Comparison of ENCODE assay signal across 16 cellular contexts in genomic region chr1:208562021-208562950, GRCh38.
"Had no signal": no experiment of that assay in that cellular context is flagged by ENCODE, and none has a peak within 500 bp of the region (broad histone marks: within the 10 kb centered on the region; RNA-seq: fewer than 3 reads in every experiment).

No MANE protein-coding gene starts in this region.

- H3K36me3 ChIP-seq: esophagus squamous epithelium, heart right ventricle, left lung, lower lobe of right lung, transverse colon had no signal

- H3K27me3 ChIP-seq: heart right ventricle, left lung, testis, transverse colon had no signal

- H3K4me1 ChIP-seq: esophagus squamous epithelium, heart right ventricle, left lung, lower lobe of right lung, testis, transverse colon had no signal

- H3K4me3 ChIP-seq: coronary artery, esophagus squamous epithelium, heart right ventricle, left lung, lower lobe of right lung, testis, transverse colon had no signal

- H3K27ac ChIP-seq: coronary artery, esophagus squamous epithelium, heart right ventricle, left lung, lower lobe of right lung, testis, transverse colon had no signal

- H3K9me3 ChIP-seq: esophagus squamous epithelium, heart right ventricle, left lung, lower lobe of right lung, testis, transverse colon had no signal

- DNase-seq: central memory CD4-positive, alpha-beta T cell; effector CD8-positive, alpha-beta T cell; esophagus squamous epithelium; heart right ventricle; islet precursor cell; left lung; lower lobe of right lung; naive B cell; posterior cingulate gyrus; stimulated activated CD4-positive, alpha-beta T cell treated with anti-CD3 and anti-CD28 coated beads, Interleukin-2, amount 100 ng/mL, for 24 hours; stimulated activated CD4-positive, alpha-beta T cell treated with anti-CD3 and anti-CD28 coated beads, Interleukin-4, amount 100 ng/mL, for 4 hours; stimulated activated naive B cell treated with anti-CD40 and anti-IgM and Interleukin-4, amounts not matched to agents 10 μg/mL and 1 μg/mL and 100 μg/mL, for 72 hours; stimulated activated naive CD8-positive, alpha-beta T cell treated with anti-CD3 and anti-CD28 coated beads, Interleukin-15, amount 100 ng/mL, for 72 hours; testis; transverse colon had no signal
